8 cellular contexts compared by ENCODE assay signal in the genomic region with DNA sequence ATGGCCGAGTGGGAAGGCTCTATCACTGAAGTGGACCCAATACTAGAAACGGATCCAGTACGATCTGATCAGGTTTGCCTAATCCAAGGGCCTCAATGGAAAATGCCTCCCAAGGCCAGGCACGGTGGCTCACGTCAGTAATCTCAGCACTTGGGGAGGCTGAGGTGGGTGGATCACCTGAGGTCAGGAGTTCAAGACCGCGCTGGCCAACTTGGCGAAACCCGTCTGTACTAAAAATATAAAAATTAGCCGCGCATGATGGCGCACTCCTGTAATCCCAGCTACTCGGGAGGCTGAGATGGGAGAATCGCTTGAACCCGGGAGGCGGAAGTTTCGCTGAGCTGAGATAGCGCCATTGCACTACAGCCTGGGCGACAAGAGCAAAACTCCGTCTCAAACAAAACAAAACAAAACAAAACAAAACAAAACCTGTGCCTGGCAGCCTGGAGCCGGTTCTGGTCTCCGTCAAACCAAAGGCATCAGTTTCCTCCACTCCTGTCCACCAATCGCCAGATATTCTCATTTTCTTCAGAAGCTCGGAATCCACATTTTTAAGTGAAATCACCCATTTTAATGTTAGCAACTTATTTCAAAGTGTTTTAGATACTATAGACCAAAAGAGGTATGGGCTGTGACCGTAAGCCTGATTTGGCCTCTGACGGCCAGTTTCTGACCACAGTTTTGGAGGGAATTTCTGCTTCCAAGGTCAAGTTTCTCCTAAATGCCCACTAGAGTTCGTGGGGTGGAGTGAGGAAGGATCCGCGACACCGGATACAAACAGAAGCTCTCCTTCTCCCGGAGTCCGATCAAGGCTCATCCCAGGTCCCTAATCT. TPM values are rescaled to one million over a fixed set of nuclear protein-coding genes. Genes with fewer than 3 reads are reported as not detected.
DNase-seq lines count a peak whose midpoint lies in the region; ATAC-seq, FAIRE-seq and TF ChIP-seq lines count a peak whose summit lies in the region.

No MANE protein-coding gene starts in this region.

- peak overlapping the region; percentile 84 for H3K4me2 ChIP-seq in DND-41 (ENCODE audit: insufficient read depth, low read length)

- POLR2A ChIA-PET in Panc1 (lab: Charles Lee), result no interaction called here

- in situ Hi-C loops in Panc1 (cut with HindIII; ENCODE audit: low pct_unique_long_range_greater_than_20kb, low sequenced_read_pairs), result no loop called here
- in situ Hi-C loops in ACHN (cut with HindIII; ENCODE audit: low pct_ligation_motif_present, low pct_unique_long_range_greater_than_20kb, low sequenced_read_pairs), result no loop called here

- H4K20me1 ChIP-seq in DND-41 (ENCODE audit: insufficient read depth, low read length), result no peaks in the 10 kb centered on the region

- peak overlapping the region; percentile 89 for H2AFZ ChIP-seq in DND-41 (ENCODE audit: low read depth, low read length)

- TF ChIP-seq CTCF in DND-41 (IDR thresholded peaks at IDR 0.05; ENCODE audit: borderline replicate concordance, extremely low read depth, low read length, poor library complexity, severe bottlenecking) (no peak), Panc1 (IDR thresholded peaks at IDR 0.05) (no peak), pancreas (IDR thresholded peaks at IDR 0.05) (no peak)

- 61 to 65% methylated on average over 32 of the region's 32 CpGs for WGBS in pancreas, 2 donors

- no peaks in the 10 kb centered on the region for H3K27me3 ChIP-seq in DND-41 (ENCODE audit: insufficient read depth, low read length, poor library complexity)
- H3K27me3 ChIP-seq in Panc1 (ENCODE audit: control insufficient read depth, insufficient read depth, low read length), result no peaks in the 10 kb centered on the region
- H3K27me3 ChIP-seq in pancreas, result no peaks in the 10 kb centered on the region

- H3K79me2 ChIP-seq in DND-41 (ENCODE audit: insufficient read depth, low read length), result peaks cover 7% of the 10 kb centered on the region

- peak overlapping the region; percentile 58 for H3K9ac ChIP-seq in DND-41 (ENCODE audit: low read depth, low read length)

- DNase-seq in DND-41 (no peak), Panc1 (ENCODE audit: low read depth, low spot score) (no peak), epithelial cell of prostate (ENCODE audit: low read depth, low spot score) (no peak), pancreas (peak in 1 of 6 donors; percentile 27), NCI-H2107 treated with DMSO at 0.1 percent for 48 hours (lab: John Stamatoyannopoulos, UW; ENCODE audit: unreplicated experiment) (no peak), mucosa of gallbladder (ENCODE audit: low spot score) (no peak), ACHN (no peak)
- DNase-seq in NK-92 treated with Interleukin-12 subunit alpha and Interleukin-12 subunit beta, amount 100 ng/mL, for 24 hours (lab: John Stamatoyannopoulos, UW), result no peak

- CTCF ChIA-PET in Panc1 (lab: Charles Lee), result interaction anchor here (1.1 kb wide), 1 partner anchor 29 kb away, joined by 3 read pairs; the partner anchor contains the start of gene NOB1

- H3K9me3 ChIP-seq in DND-41 (ENCODE audit: insufficient read depth, low read length, severe bottlenecking) (no peaks in the 10 kb centered on the region), Panc1 (ENCODE audit: control insufficient read depth, insufficient read depth, low read depth, low read length) (no peaks in the 10 kb centered on the region), pancreas (no peaks in the 10 kb centered on the region)

- BruUV-seq in Panc1 (replicated peaks; lab: Mats Ljungman, UMichigan), result TSS peak; percentile 91

- H3K4me1 ChIP-seq in DND-41 (ENCODE audit: insufficient read depth, low read length) (peaks cover 33% of the 10 kb centered on the region), Panc1 (ENCODE audit: control insufficient read depth, insufficient read depth, low read length) (peaks cover 14% of the 10 kb centered on the region; the same call in 1 of the 2 replicates), pancreas (no peaks in the 10 kb centered on the region)

- intact Hi-C loops in Panc1 (cut with micrococcal nuclease; ENCODE audit: unreplicated experiment) (no loop called here), pancreas (cut with DNase I) (no loop called here)

- H3K27ac ChIP-seq in DND-41 (ENCODE audit: low read length), result peak overlapping the region; percentile 86
- H3K27ac ChIP-seq in Panc1 (ENCODE audit: low read length), result peak overlapping the region; percentile 92
- H3K27ac ChIP-seq in epithelial cell of prostate, result peak overlapping the region; percentile 87
- peak overlapping the region in 2 of 4 donors; percentile 28 to 47 for H3K27ac ChIP-seq in pancreas

- no peak for FAIRE-seq in pancreas (lab: Jason Lieb, UNC)

- ATAC-seq in DND-41 (ENCODE audit: insufficient read depth, low read depth) (no peak), Panc1 (no peak), pancreas (no peak)

- H3K36me3 ChIP-seq in DND-41 (ENCODE audit: insufficient read depth, low read length) (no peaks in the 10 kb centered on the region), Panc1 (ENCODE audit: control insufficient read depth, insufficient read depth, low read length) (no peaks in the 10 kb centered on the region; the same call in 1 of the 2 replicates), pancreas (no peaks in the 10 kb centered on the region)

- peak overlapping the region; percentile 23 to 61; a peak in 3 of 4 replicates for H3K4me3 ChIP-seq in DND-41 (ENCODE audit: low read depth in 1 of 2, low read length in 2 of 2)
- peak overlapping the region; percentile 59 to 78 for H3K4me3 ChIP-seq in Panc1 (ENCODE audit: low read depth in 2 of 2, low read length in 2 of 2)
- peak overlapping the region; percentile 9 to 45 (median 32) for H3K4me3 ChIP-seq in pancreas

RNA-seq across cellular contexts. Expression of gene NQO1, which starts 0.7 kb away (rescaled TPM):
- total RNA-seq in Panc1 (2021; ENCODE audit: unreplicated experiment) (147 TPM), pancreas (1 to 10 TPM; 1.2 to 6.0 (median 4.9) TPM), mucosa of gallbladder (528 TPM)
- 203 TPM for polyA plus RNA-seq in Panc1 (2012; ENCODE audit: insufficient read length)
- polyA plus RNA-seq in pancreas, result 1 to 10 TPM; 3.8 to 7.3 TPM

RNA-seq across cellular contexts. Expression of gene NOB1, which starts 29.0 kb away (rescaled TPM):
- total RNA-seq in Panc1 (2021; ENCODE audit: unreplicated experiment) (48.3 TPM), pancreas (100 to 1,000 TPM in 2 of 6 donors, 10 to 100 TPM in 4; 34.8 to 123 (median 64.7) TPM), mucosa of gallbladder (31.6 TPM)
- polyA plus RNA-seq in Panc1 (2012; ENCODE audit: insufficient read length), result 58.5 TPM
- polyA plus RNA-seq in pancreas, result 10 to 100 TPM; 33.4 to 35.8 TPM

RNA-seq across cellular contexts. Expression of gene WWP2, which starts 36.4 kb away (rescaled TPM):
- 22.8 TPM for total RNA-seq in Panc1 (2021; ENCODE audit: unreplicated experiment)
- 14.1 TPM for polyA plus RNA-seq in Panc1 (2012; ENCODE audit: insufficient read length)
- total RNA-seq in pancreas, result 10 to 100 TPM; 33.9 to 50.4 (median 35.4) TPM
- 10 to 100 TPM; 27.4 to 35.5 TPM for polyA plus RNA-seq in pancreas
- 68.6 TPM for total RNA-seq in mucosa of gallbladder

Comparison
In these comparisons a context has a peak if more than half of its experiments do, and no peak if none do; other contexts are left out.
1. RNA of gene NQO1, which starts 0.7 kb away (total RNA-seq): 528 TPM in mucosa of gallbladder (single experiment) and 147 TPM in Panc1 (single experiment); 1.2 to 6.0 TPM in pancreas; every median in the first group is over 10 times any median in the second.
2. Peak in every context shown above with its lines, with median percentiles within 50 percentile points of each other: H3K4me3 ChIP-seq.